Comparison of ENCODE assay signal across 9 cellular contexts in the genomic region with DNA sequence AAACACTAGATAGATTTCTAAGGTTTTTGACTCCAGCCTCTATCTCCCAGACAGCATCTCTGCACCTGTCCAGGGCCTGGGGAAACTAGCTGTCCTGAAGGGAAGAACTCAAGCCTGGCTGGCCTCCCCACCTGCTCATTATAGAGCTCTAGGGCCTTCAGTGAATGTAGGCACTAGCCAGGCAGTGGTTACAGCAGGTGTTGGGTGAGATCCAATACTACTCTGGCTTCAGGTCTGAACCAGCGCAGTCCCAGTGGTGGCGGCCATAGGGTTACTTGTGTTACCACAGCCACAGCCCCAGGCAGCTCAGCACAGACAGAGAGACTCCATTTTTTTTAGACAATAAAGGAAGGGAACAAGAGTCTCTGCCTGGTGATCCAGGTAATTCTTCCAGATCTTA.
"Had no signal": no experiment of that assay in that cellular context is flagged by ENCODE, and none has a peak within 500 bp of the region (broad histone marks: within the 10 kb centered on the region; RNA-seq: fewer than 3 reads in every experiment).

No MANE protein-coding gene starts in this region.

- DNase-seq: GM23248, GOT3, H7, HFFc6, IMR-90 had no signal

- ATAC-seq: HCT116, K562 had no signal

- H3K4me3 ChIP-seq: GM23248, HAP-1, K562 had no signal

- H3K4me1 ChIP-seq: HAP-1 had no signal

- H3K36me3 ChIP-seq: HAP-1 had no signal

- H3K9ac ChIP-seq: GM23248 had no signal

- H2AFZ ChIP-seq: GM23248 had no signal

- FAIRE-seq: HTR-8/SVneo, K562 had no signal

- H3K27ac ChIP-seq: GM23248 had no signal

- H3K9me3 ChIP-seq: HAP-1 had no signal
